Comparison of ENCODE assay signal across 1 cellular context in the genomic region with DNA sequence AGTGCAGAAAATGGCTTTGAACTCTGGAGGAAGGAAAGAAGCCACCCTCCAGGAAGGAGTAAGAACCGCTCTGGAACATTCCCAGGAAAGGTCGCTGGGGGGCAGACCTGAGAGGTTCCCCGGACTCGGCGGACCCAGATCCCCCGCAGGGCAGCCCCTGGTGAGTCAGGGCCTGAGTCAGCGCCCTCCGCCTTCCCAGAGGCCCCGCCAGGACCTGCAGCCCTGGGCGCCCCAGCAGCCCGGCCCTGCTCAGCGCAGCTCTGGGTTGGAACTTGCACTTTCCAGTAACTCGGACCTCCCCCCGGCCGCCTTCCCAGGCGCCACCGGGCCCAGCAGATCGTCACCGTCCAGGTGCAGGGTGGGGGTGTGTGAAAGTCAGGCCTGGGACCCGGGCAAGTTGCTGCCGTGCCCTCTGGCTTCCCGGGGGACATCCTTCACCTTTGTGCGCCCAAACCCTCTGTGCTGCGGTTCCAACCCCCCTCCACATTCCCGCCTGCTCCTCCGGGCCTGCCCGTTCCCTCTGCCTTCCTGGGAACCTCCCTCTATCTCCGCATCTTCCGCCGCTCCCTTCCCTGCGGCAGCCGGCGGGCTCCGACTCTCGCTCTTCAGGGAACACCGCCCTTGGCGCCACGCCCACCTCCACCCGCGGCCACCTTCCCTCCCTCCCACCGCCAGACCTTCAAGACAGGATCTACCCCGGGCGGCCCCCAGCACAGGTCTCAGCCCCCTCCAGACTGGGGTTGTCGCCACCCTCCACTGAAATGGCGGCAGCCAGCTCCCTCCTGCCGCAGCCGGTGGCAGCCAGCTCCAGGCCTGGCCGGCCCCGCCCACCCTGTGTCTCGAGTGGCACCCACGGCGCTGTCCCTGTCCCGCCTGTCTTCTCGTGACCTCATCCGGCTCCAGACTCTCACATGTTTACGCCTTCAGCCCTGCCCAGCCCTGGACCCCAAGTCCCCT.
A peak's percentile ranks its signal among the peaks of the same experiment; 100 is the strongest.
TF ChIP-seq lines count a peak whose summit lies in the region.

No MANE protein-coding gene starts in this region.

TF ChIP-seq in HepG2, 621 proteins besides CTCF, POLR2A, EP300 and RAD21 (continued from another document):
- TF ChIP-seq, protein P1, sequence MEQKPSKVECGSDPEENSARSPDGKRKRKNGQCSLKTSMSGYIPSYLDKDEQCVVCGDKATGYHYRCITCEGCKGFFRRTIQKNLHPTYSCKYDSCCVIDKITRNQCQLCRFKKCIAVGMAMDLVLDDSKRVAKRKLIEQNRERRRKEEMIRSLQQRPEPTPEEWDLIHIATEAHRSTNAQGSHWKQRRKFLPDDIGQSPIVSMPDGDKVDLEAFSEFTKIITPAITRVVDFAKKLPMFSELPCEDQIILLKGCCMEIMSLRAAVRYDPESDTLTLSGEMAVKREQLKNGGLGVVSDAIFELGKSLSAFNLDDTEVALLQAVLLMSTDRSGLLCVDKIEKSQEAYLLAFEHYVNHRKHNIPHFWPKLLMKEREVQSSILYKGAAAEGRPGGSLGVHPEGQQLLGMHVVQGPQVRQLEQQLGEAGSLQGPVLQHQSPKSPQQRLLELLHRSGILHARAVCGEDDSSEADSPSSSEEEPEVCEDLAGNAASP (CRISPR knock-in tag; IDR thresholded peaks at IDR 0.05; ENCODE audit: borderline replicate concordance): peak; percentile 21; the same call in 1 of the 2 replicates
- TF ChIP-seq, protein P2, sequence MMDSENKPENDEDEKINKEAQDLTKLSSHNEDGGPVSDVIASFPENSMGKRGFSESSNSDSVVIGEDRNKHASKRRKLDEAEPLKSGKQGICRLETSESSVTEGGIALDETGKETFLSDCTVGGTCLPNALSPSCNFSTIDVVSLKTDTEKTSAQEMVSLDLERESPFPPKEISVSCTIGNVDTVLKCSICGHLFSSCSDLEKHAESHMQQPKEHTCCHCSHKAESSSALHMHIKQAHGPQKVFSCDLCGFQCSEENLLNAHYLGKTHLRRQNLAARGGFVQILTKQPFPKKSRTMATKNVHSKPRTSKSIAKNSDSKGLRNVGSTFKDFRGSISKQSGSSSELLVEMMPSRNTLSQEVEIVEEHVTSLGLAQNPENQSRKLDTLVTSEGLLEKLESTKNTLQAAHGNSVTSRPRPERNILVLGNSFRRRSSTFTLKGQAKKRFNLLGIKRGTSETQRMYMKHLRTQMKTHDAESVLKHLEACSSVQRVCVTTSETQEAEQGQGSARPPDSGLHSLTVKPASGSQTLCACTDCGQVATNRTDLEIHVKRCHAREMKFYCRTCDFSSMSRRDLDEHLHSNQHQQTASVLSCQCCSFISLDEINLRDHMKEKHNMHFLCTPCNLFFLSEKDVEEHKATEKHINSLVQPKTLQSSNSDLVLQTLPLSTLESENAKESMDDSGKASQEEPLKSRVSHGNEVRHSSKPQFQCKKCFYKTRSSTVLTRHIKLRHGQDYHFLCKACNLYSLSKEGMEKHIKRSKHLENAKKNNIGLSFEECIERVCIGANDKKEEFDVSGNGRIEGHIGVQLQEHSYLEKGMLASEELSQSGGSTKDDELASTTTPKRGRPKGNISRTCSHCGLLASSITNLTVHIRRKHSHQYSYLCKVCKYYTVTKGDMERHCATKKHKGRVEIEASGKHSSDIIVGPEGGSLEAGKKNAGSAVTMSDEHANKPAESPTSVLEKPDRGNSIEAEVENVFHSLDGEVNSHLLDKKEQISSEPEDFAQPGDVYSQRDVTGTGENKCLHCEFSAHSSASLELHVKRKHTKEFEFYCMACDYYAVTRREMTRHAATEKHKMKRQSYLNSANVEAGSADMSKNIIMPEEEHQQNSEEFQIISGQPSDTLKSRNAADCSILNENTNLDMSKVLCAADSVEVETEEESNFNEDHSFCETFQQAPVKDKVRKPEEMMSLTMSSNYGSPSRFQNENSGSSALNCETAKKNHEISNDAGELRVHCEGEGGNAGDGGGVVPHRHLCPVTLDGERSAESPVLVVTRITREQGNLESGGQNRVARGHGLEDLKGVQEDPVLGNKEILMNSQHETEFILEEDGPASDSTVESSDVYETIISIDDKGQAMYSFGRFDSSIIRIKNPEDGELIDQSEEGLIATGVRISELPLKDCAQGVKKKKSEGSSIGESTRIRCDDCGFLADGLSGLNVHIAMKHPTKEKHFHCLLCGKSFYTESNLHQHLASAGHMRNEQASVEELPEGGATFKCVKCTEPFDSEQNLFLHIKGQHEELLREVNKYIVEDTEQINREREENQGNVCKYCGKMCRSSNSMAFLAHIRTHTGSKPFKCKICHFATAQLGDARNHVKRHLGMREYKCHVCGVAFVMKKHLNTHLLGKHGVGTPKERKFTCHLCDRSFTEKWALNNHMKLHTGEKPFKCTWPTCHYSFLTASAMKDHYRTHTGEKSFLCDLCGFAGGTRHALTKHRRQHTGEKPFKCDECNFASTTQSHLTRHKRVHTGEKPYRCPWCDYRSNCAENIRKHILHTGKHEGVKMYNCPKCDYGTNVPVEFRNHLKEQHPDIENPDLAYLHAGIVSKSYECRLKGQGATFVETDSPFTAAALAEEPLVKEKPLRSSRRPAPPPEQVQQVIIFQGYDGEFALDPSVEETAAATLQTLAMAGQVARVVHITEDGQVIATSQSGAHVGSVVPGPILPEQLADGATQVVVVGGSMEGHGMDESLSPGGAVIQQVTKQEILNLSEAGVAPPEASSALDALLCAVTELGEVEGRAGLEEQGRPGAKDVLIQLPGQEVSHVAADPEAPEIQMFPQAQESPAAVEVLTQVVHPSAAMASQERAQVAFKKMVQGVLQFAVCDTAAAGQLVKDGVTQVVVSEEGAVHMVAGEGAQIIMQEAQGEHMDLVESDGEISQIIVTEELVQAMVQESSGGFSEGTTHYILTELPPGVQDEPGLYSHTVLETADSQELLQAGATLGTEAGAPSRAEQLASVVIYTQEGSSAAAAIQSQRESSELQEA (CRISPR knock-in tag; IDR thresholded peaks at IDR 0.05; ENCODE audit: not compliant biosample characterization): no peak
- no peak for TF ChIP-seq BRCA1 (CRISPR knock-in tag; IDR thresholded peaks at IDR 0.05)
- TF ChIP-seq ZNF577 (CRISPR knock-in tag; IDR thresholded peaks at IDR 0.05; ENCODE audit: borderline replicate concordance, low read depth): no peak
- TF ChIP-seq ZNF768 (CRISPR knock-in tag; IDR thresholded peaks at IDR 0.05): no peak; the same call in 1 of the 2 replicates
